In the genomic region with DNA sequence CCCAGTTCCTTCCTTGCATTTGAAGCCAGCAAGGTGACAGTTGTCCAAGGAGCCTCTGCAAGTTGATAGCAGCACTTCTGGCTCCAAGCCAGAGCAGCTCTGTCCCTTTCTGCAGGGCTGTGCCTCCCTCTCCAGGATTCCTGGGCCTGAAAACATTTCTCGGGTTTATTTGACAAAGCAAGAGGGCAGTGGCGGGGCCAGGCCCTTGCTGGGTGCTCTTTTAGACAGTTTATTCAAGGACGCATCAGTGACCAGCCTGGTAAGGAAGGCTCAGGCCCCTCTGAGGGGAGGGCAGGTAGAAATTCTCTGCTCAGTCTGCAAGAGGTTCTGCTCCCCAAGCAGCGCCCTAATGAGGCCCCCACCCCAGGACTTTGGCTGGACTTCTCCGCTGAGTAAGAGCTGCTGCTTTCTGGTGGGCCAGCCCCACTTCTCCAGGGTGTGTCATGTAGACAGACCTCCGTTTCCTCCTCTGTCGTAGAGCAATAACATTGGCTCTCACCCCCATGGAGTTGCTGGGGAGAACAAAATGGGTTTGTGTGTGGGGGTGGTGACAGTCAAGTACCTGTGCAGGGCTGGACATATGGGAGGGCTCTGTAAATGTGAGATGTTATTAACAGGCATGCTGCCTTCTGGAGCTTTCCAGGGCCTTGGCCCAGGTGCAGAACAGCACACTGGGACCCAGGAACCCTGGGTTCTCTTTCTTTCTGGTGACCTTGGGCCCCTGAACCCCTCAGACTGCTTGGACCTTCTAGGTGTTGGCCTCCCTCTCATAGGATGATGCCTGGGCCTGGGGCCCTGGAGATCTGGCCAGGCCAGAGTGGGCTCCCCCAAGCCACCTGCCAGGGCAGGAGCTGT, we compare ENCODE assay signal across 20 cellular contexts.
DNase-seq lines count a peak whose midpoint lies in the region; ATAC-seq, FAIRE-seq and TF ChIP-seq lines count a peak whose summit lies in the region.
"Had no signal": no experiment of that assay in that cellular context is flagged by ENCODE, and none has a peak within 500 bp of the region (broad histone marks: within the 10 kb centered on the region; RNA-seq: fewer than 3 reads in every experiment).

No MANE protein-coding gene starts in this region.

- POLR2A ChIA-PET in IMR-90 (lab: Charles Lee; ENCODE audit: unreplicated experiment) (no interaction called here), activated B cell treated with CpG ODN at 0.5 μM for 24 hours (lab: Charles Lee) (no interaction called here)

- CTCF ChIA-PET in IMR-90 (lab: Yijun Ruan, JAX) (no interaction called here), activated B cell treated with CpG ODN at 0.5 μM for 24 hours (lab: Charles Lee) (no interaction called here)

- no peaks in the 10 kb centered on the region for H3K9me3 Mint-ChIP-seq in activated B cell treated with CpG ODN at 0.5 μM for 24 hours
- no peaks in the 10 kb centered on the region for H3K9me3 Mint-ChIP-seq in neural progenitor cell
- no peaks in the 10 kb centered on the region for H3K9me3 Mint-ChIP-seq in effector memory CD8-positive, alpha-beta T cell
- H3K9me3 Mint-ChIP-seq: activated CD4-positive, alpha-beta T cell treated with anti-CD3 and anti-CD28 coated beads, Interleukin-2, amount 10 ng/mL, durations not matched to agents 7 days and 5 days; activated naive CD4-positive, alpha-beta T cell treated with anti-CD3 and anti-CD28 coated beads for 36 hours; CD8-positive, alpha-beta memory T cell had no signal

- H2BK5ac ChIP-seq in IMR-90 (ENCODE audit: low read depth, low read length, poor library complexity, severe bottlenecking), result no peak overlapping the region

- H3K4ac ChIP-seq in IMR-90 (ENCODE audit: low read depth, low read length), result no peak overlapping the region

- H3K9ac ChIP-seq in IMR-90 (ENCODE audit: low read depth, low read length) (no peak overlapping the region), neural progenitor cell (no peak overlapping the region)

- no peak overlapping the region for H3K27ac ChIP-seq in IMR-90 (ENCODE audit: insufficient read depth, low read length)
- H3K27ac ChIP-seq in neural progenitor cell, result no peak overlapping the region
- H3K27ac ChIP-seq: heart right ventricle, lower lobe of right lung, pancreas had no signal

- H2AFZ ChIP-seq in IMR-90 (replicated peaks; ENCODE audit: low read length, poor library complexity), result no peak overlapping the region
- no peak overlapping the region for H2AFZ ChIP-seq in neural progenitor cell (replicated peaks)

- no peak overlapping the region for H3K4me2 ChIP-seq in IMR-90 (ENCODE audit: low read depth, low read length)
- no peak overlapping the region for H3K4me2 ChIP-seq in neural progenitor cell

- H3K27ac Mint-ChIP-seq in activated B cell treated with CpG ODN at 0.5 μM for 24 hours, result peak overlapping the region; percentile 18
- peak overlapping the region; percentile 85 for H3K27ac Mint-ChIP-seq in neural progenitor cell
- H3K27ac Mint-ChIP-seq in effector memory CD8-positive, alpha-beta T cell, result no peak overlapping the region
- H3K27ac Mint-ChIP-seq: activated naive CD4-positive, alpha-beta T cell treated with anti-CD3 and anti-CD28 coated beads for 36 hours had no signal

- H3K27me3 ChIP-seq in IMR-90 (ENCODE audit: control insufficient read depth, insufficient read depth, low read length) (peaks cover 40% of the 10 kb centered on the region), neural progenitor cell (no peaks in the 10 kb centered on the region)
- H3K27me3 ChIP-seq: pancreas had no signal

- H3K36me3 Mint-ChIP-seq in activated B cell treated with CpG ODN at 0.5 μM for 24 hours (ENCODE audit: low read depth), result no peaks in the 10 kb centered on the region
- H3K36me3 Mint-ChIP-seq in neural progenitor cell, result no peaks in the 10 kb centered on the region
- peaks cover 3% of the 10 kb centered on the region for H3K36me3 Mint-ChIP-seq in effector memory CD8-positive, alpha-beta T cell (ENCODE audit: insufficient read depth)
- H3K36me3 Mint-ChIP-seq: CD8-positive, alpha-beta memory T cell had no signal

- TF ChIP-seq RAD21 in IMR-90 (IDR thresholded peaks at IDR 0.05; ENCODE audit: low read length), result no peak

- no peak overlapping the region for H2AK5ac ChIP-seq in IMR-90 (ENCODE audit: low read depth, low read length)

- H3K18ac ChIP-seq in IMR-90 (ENCODE audit: low read depth, low read length), result no peak overlapping the region

- in situ Hi-C loops in IMR-90 (cut with MboI; ENCODE audit: low sequenced_read_pairs), result no loop called here

- peaks cover 77% of the 10 kb centered on the region for H3K4me1 Mint-ChIP-seq in activated B cell treated with CpG ODN at 0.5 μM for 24 hours
- peaks cover 56% of the 10 kb centered on the region for H3K4me1 Mint-ChIP-seq in neural progenitor cell
- H3K4me1 Mint-ChIP-seq in effector memory CD8-positive, alpha-beta T cell (ENCODE audit: low read depth in 2 of 2), result peaks cover 3 to 9% of the 10 kb centered on the region in 2 donors

- H2BK20ac ChIP-seq in IMR-90 (ENCODE audit: low read depth, low read length), result no peak overlapping the region

- H3K14ac ChIP-seq in IMR-90 (replicated peaks; ENCODE audit: low read depth, low read length), result no peak overlapping the region

- no peak overlapping the region for H2BK120ac ChIP-seq in IMR-90 (ENCODE audit: low read depth, low read length)

- no peaks in the 10 kb centered on the region; the same call in 1 of the 2 replicates for H3K9me1 ChIP-seq in IMR-90 (ENCODE audit: insufficient read depth, low read length)

- no peaks in the 10 kb centered on the region for H3K79me2 ChIP-seq in neural progenitor cell (ENCODE audit: low read depth)

- TF ChIP-seq CTCF in IMR-90 (conservative IDR thresholded peaks at IDR 0.05; ENCODE audit: low read depth, low read length), result no peak
- TF ChIP-seq CTCF in activated B cell treated with CpG ODN at 0.5 μM for 24 hours (IDR thresholded peaks at IDR 0.05), result no peak
- no peak for TF ChIP-seq CTCF in neural progenitor cell (IDR thresholded peaks at IDR 0.05)

- H3K56ac ChIP-seq in IMR-90 (ENCODE audit: extremely low read depth, insufficient read depth, low read length), result no peak overlapping the region

- H3K79me1 ChIP-seq in IMR-90 (ENCODE audit: low read depth in 1 of 2, low read length in 2 of 2), result no peaks in the 10 kb centered on the region

- dilution Hi-C loops in IMR-90 (cut with HindIII; ENCODE audit: low sequenced_read_pairs, unreplicated experiment), result no loop called here

- intact Hi-C loops in IMR-90 (cut with micrococcal nuclease) (no loop called here), activated B cell treated with CpG ODN at 0.5 μM for 24 hours (cut with micrococcal nuclease) (loop anchor here (5.0 kb wide), 4 partner anchors 147 to 243 kb away; a partner anchor contains a TSS)

- H3K4me1 ChIP-seq in IMR-90 (ENCODE audit: control insufficient read depth, insufficient read depth, low read length) (no peaks in the 10 kb centered on the region), neural progenitor cell (peaks cover 15% of the 10 kb centered on the region)
- H3K4me1 ChIP-seq: pancreas had no signal

- no peak overlapping the region for H3K4me3 ChIP-seq in IMR-90 (ENCODE audit: insufficient read depth, low read depth, low read length)
- H3K4me3 ChIP-seq in neural progenitor cell, result no peak overlapping the region
- H3K4me3 ChIP-seq: heart right ventricle, lower lobe of right lung, pancreas had no signal

- H3K9me3 ChIP-seq in IMR-90 (ENCODE audit: control insufficient read depth, insufficient read depth, low read length) (no peaks in the 10 kb centered on the region), neural progenitor cell (ENCODE audit: low read depth) (no peaks in the 10 kb centered on the region)
- H3K9me3 ChIP-seq: heart right ventricle, lower lobe of right lung, pancreas had no signal

- no peak overlapping the region for H4K91ac ChIP-seq in IMR-90 (ENCODE audit: insufficient read depth, low read depth, low read length)

- H3K27me3 Mint-ChIP-seq in activated B cell treated with CpG ODN at 0.5 μM for 24 hours (no peaks in the 10 kb centered on the region), neural progenitor cell (ENCODE audit: insufficient read depth, low read depth) (peaks cover 10% of the 10 kb centered on the region)
- peaks cover 0 to 17% of the 10 kb centered on the region in 2 donors for H3K27me3 Mint-ChIP-seq in effector memory CD8-positive, alpha-beta T cell

- H3K4me3 Mint-ChIP-seq in activated B cell treated with CpG ODN at 0.5 μM for 24 hours (no peak overlapping the region), neural progenitor cell (no peak overlapping the region)
- H3K4me3 Mint-ChIP-seq in effector memory CD8-positive, alpha-beta T cell, result no peak overlapping the region
- H3K4me3 Mint-ChIP-seq: activated naive CD4-positive, alpha-beta T cell treated with anti-CD3 and anti-CD28 coated beads for 36 hours had no signal

- no peaks in the 10 kb centered on the region for H3F3A ChIP-seq in neural progenitor cell (ENCODE audit: low read depth)

- H4K8ac ChIP-seq in IMR-90 (ENCODE audit: low read depth in 2 of 2, low read length in 2 of 2), result no peak overlapping the region

- H4K5ac ChIP-seq in IMR-90 (ENCODE audit: low read depth, low read length), result no peak overlapping the region

- ATAC-seq in IMR-90 (ENCODE audit: low read depth) (no peak), activated B cell treated with CpG ODN at 0.5 μM for 24 hours (ENCODE audit: low read depth) (no peak), HG02938 (IDR thresholded peaks at IDR 0.05; ENCODE audit: unreplicated experiment) (no peak)
- ATAC-seq in effector memory CD8-positive, alpha-beta T cell (replicated peaks), result no peak
- ATAC-seq: heart right ventricle; lower lobe of right lung; pancreas; stimulated activated naive CD8-positive, alpha-beta T cell treated with anti-CD3 and anti-CD28 coated beads, Interleukin-15, Interleukin-2, amounts not matched to agents 100 U/mL and 50 U/mL, for 24 hours had no signal

- no peak overlapping the region for H2BK15ac ChIP-seq in IMR-90 (ENCODE audit: low read depth, low read length)

- peak overlapping the region; percentile 52 for H2AK9ac ChIP-seq in IMR-90 (replicated peaks; ENCODE audit: low read depth, low read length, poor library complexity)

- FAIRE-seq in GM12891 (lab: Jason Lieb, UNC), result no peak
- FAIRE-seq: pancreas had no signal

- TF ChIP-seq POLR2A in IMR-90 (IDR thresholded peaks at IDR 0.05; ENCODE audit: low read depth, low read length), result no peak
- no peak for TF ChIP-seq POLR2A in GM12891 (IDR thresholded peaks at IDR 0.05; ENCODE audit: low read depth, low read length)

- BruUV-seq in IMR-90 (replicated peaks; lab: Mats Ljungman, UMichigan), result no TSS peak

- WGBS in IMR-90 (ENCODE audit: extremely low coverage in 2 of 2, insufficient read length in 1 of 2), 2 experiments, result 94% methylated on average over 3 of the region's 7 CpGs; no CpG with 5 or more reads in 1 of the 2 experiments

- H3K36me3 ChIP-seq in IMR-90 (ENCODE audit: control insufficient read depth, insufficient read depth, low read length) (no peaks in the 10 kb centered on the region), neural progenitor cell (no peaks in the 10 kb centered on the region)
- H3K36me3 ChIP-seq: heart right ventricle, lower lobe of right lung, pancreas had no signal

- H4K20me1 ChIP-seq in IMR-90 (ENCODE audit: insufficient read depth, low read length) (no peaks in the 10 kb centered on the region), neural progenitor cell (ENCODE audit: low read depth) (no peaks in the 10 kb centered on the region)

- H3K23ac ChIP-seq in IMR-90 (ENCODE audit: low read depth, low read length), result no peak overlapping the region

- peak; percentile 20 for DNase-seq in COR-L47 (lab: John Stamatoyannopoulos, UW)
- DNase-seq in IMR-90, result no peak
- DNase-seq in activated B cell treated with CpG ODN at 0.5 μM for 24 hours, result no peak
- peak; percentile 26 for DNase-seq in neural progenitor cell (ENCODE audit: low spot score)
- no peak for DNase-seq in effector memory CD8-positive, alpha-beta T cell
- DNase-seq in GM12891 (ENCODE audit: insufficient read length, low spot score), result no peak
- DNase-seq in LoVo (ENCODE audit: low spot score), result no peak
- DNase-seq: activated CD4-positive, alpha-beta T cell treated with anti-CD3 and anti-CD28 coated beads, Interleukin-2, amount 10 ng/mL, durations not matched to agents 7 days and 5 days; activated naive CD4-positive, alpha-beta T cell treated with anti-CD3 and anti-CD28 coated beads for 36 hours; activated T-cell treated with anti-CD3 and anti-CD28 coated beads, Interleukin-2, amount 50 U/mL, for 1 hour; CD8-positive, alpha-beta memory T cell; heart right ventricle; lower lobe of right lung; NCI-H1436 treated with DMSO at 0.1 percent for 48 hours; NCI-H345; pancreas; stimulated activated CD4-positive, alpha-beta T cell treated with anti-CD3 and anti-CD28 coated beads, Interleukin-2, amount 100 ng/mL, for 24 hours; stimulated activated naive CD8-positive, alpha-beta T cell treated with anti-CD3 and anti-CD28 coated beads, Interleukin-15, Interleukin-2, amounts not matched to agents 100 U/mL and 50 U/mL, for 24 hours; SW 1271 had no signal

Comparison
In these comparisons a context has a peak if more than half of its experiments do, and no peak if none do; other contexts are left out.
1. DNase-seq: peak in COR-L47 (single experiment) and neural progenitor cell (single experiment); none in IMR-90 (single experiment), activated B cell treated with CpG ODN at 0.5 μM for 24 hours (single experiment), effector memory CD8-positive, alpha-beta T cell (0 of 3), GM12891 (single experiment) and LoVo (single experiment).
2. H3K27ac Mint-ChIP-seq: peak in activated B cell treated with CpG ODN at 0.5 μM for 24 hours (single experiment) and neural progenitor cell (single experiment); none in effector memory CD8-positive, alpha-beta T cell (0 of 2).